8 cellular contexts compared by ENCODE assay signal in genomic region chr22:41524809-41525449, GRCh38. TPM values are rescaled to one million over a fixed set of nuclear protein-coding genes. Genes with fewer than 3 reads are reported as not detected.
DNase-seq lines count a peak whose midpoint lies in the region; ATAC-seq, FAIRE-seq and TF ChIP-seq lines count a peak whose summit lies in the region.

No MANE protein-coding gene starts in this region.

- H3K27me3 ChIP-seq in duodenal mucosa (ENCODE audit: control insufficient read depth in 1 of 2, insufficient read depth in 2 of 2, low read length in 2 of 2): no peaks in the 10 kb centered on the region

- peaks cover 61 to 87% of the 10 kb centered on the region in 2 donors for H3K36me3 ChIP-seq in duodenal mucosa (ENCODE audit: control insufficient read depth in 1 of 2, insufficient read depth in 2 of 2, low read length in 2 of 2)

- no peak for ATAC-seq in HG03108 (IDR thresholded peaks at IDR 0.05; ENCODE audit: unreplicated experiment)
- no peak for ATAC-seq in GM18517 (IDR thresholded peaks at IDR 0.05; ENCODE audit: unreplicated experiment)

- H3K9ac ChIP-seq in duodenal mucosa (ENCODE audit: low read depth in 1 of 2, low read length in 2 of 2): peak overlapping the region in 1 of 2 donors; percentile 33

- no peaks in the 10 kb centered on the region for H3K9me3 ChIP-seq in duodenal mucosa (ENCODE audit: control insufficient read depth in 1 of 2, low read length in 2 of 2)

- FAIRE-seq in GM12891 (lab: Jason Lieb, UNC): peak; percentile 65

- H3K4me1 ChIP-seq in duodenal mucosa (ENCODE audit: control insufficient read depth in 1 of 2, insufficient read depth in 2 of 2, low read length in 2 of 2): peaks cover 0 to 17% of the 10 kb centered on the region in 2 donors

- DNase-seq in GM12891 (ENCODE audit: insufficient read length, low spot score): peak; percentile 60
- DNase-seq in activated CD4-positive, alpha-beta T cell treated with anti-CD3 and anti-CD28 coated beads for 48 hours: peak; percentile 76
- DNase-seq in stimulated activated CD4-positive, alpha-beta T cell treated with anti-CD3 and anti-CD28 coated beads, Interleukin-12 subunit alpha, Interleukin-12 subunit beta, amount 100 ng/mL, for 48 hours (ENCODE audit: low read depth in 2 of 3, low spot score in 1 of 3): peak; percentile 28 to 36 (median 33)
- DNase-seq in NCI-H1105 (lab: John Stamatoyannopoulos, UW): no peak
- no peak for DNase-seq in SW480 (ENCODE audit: low spot score)

- no peak; the same call in 1 of the 2 replicates for TF ChIP-seq POLR2A in GM12891 (IDR thresholded peaks at IDR 0.05; ENCODE audit: low read depth, low read length)

- peak overlapping the region; percentile 83 for H3K27ac ChIP-seq in duodenal mucosa (ENCODE audit: low read depth, low read length)

- no peak overlapping the region for H3K4me3 ChIP-seq in duodenal mucosa (ENCODE audit: low read depth in 1 of 2, low read length in 2 of 2)

TF ChIP-seq in GM12891, 5 proteins besides CTCF, POLR2A, EP300 and RAD21:
- no peak for TF ChIP-seq PAX5 (IDR thresholded peaks at IDR 0.05; ENCODE audit: insufficient read depth, low read length, severe bottlenecking)

RNA-seq across cellular contexts. Expression of gene POLR3H, which starts 19.3 kb away (rescaled TPM):
- 15.7 TPM for polyA plus RNA-seq in GM12891 (2012; ENCODE audit: low read depth, missing spikeins)

RNA-seq across cellular contexts. Expression of gene CSDC2, which starts 35.9 kb away (rescaled TPM):
- 0.15 TPM for polyA plus RNA-seq in GM12891 (2012; ENCODE audit: low read depth, missing spikeins)

RNA-seq across cellular contexts. Expression of gene ACO2, which starts 56.0 kb away (rescaled TPM):
- polyA plus RNA-seq in GM12891 (2012; ENCODE audit: low read depth, missing spikeins): 86.0 TPM

RNA-seq across cellular contexts. Expression of gene PHF5A, which starts 56.4 kb away (rescaled TPM):
- polyA plus RNA-seq in GM12891 (2012; ENCODE audit: low read depth, missing spikeins): 41.2 TPM

Comparison
In these comparisons a context has a peak if more than half of its experiments do, and no peak if none do; other contexts are left out.
1. DNase-seq: peak in GM12891 (single experiment), activated CD4-positive, alpha-beta T cell treated with anti-CD3 and anti-CD28 coated beads for 48 hours (single experiment) and stimulated activated CD4-positive, alpha-beta T cell treated with anti-CD3 and anti-CD28 coated beads, Interleukin-12 subunit alpha, Interleukin-12 subunit beta, amount 100 ng/mL, for 48 hours (3 of 3); none in NCI-H1105 (single experiment) and SW480 (single experiment).